Comparison of ENCODE assay signal across 21 cellular contexts in the genomic region with DNA sequence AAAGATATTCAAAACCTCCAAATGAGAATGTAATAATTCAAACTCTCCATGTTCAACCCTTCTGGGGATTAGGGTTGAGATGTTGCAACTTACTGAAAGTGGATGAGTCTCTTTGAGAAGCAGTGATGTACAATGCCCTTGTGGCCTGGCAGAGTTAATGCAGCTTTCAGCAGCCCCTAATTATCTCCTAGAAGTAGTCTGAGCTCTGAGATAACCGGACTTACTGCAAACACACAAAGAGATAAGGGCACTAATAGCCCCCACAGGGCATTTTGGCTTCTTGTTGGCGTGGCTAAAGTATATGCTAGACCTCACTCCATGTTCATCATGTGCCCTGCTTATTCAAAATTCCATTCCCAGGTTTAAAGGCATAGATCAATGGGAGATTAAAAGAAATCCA.
DNase-seq lines count a peak whose midpoint lies in the region; ATAC-seq and TF ChIP-seq lines count a peak whose summit lies in the region.
"Had no signal": no experiment of that assay in that cellular context is flagged by ENCODE, and none has a peak within 500 bp of the region (broad histone marks: within the 10 kb centered on the region; RNA-seq: fewer than 3 reads in every experiment).

No MANE protein-coding gene starts in this region.

- no peak overlapping the region for H2AFZ ChIP-seq in SK-N-SH (ENCODE audit: low read depth)
- H2AFZ ChIP-seq in hepatocyte, result no peak overlapping the region

- H3K27me3 ChIP-seq in SK-N-SH (ENCODE audit: insufficient read depth) (no peaks in the 10 kb centered on the region), hepatocyte (no peaks in the 10 kb centered on the region)
- H3K27me3 ChIP-seq: colonic mucosa, uterus had no signal

- intact Hi-C loops in Right ventricle myocardium superior (cut with DNase I), result no loop called here

- H3K79me2 ChIP-seq in SK-N-SH (ENCODE audit: insufficient read depth) (no peaks in the 10 kb centered on the region), hepatocyte (no peaks in the 10 kb centered on the region)

- H3K36me3 ChIP-seq in SK-N-SH (replicated peaks in 1 of 2; ENCODE audit: control insufficient read depth in 1 of 2, insufficient read depth in 2 of 2, low read length in 1 of 2) (no peaks in the 10 kb centered on the region), hepatocyte (replicated peaks; ENCODE audit: insufficient read depth, low read depth) (no peaks in the 10 kb centered on the region)
- H3K36me3 ChIP-seq: colonic mucosa, uterus had no signal

- H3K4me3 ChIP-seq in SK-N-SH (ENCODE audit: low read depth in 2 of 2, low read length in 1 of 2), result no peak overlapping the region
- H3K4me3 ChIP-seq in hepatocyte, result no peak overlapping the region
- H3K4me3 ChIP-seq: colonic mucosa, uterus had no signal

- TF ChIP-seq CTCF in SK-N-SH (IDR thresholded peaks at IDR 0.05) (no peak), hepatocyte (IDR thresholded peaks at IDR 0.05; ENCODE audit: poor library complexity) (peak; percentile 18)

- POLR2A ChIA-PET in HEK293T (lab: Yijun Ruan, JAX), result interaction anchor here (1.0 kb wide), 1 partner anchor 675 kb away, joined by 3 read pairs; no protein-coding TSS in a partner anchor
- POLR2A ChIA-PET in SK-N-SH (lab: Yijun Ruan, JAX), result no interaction called here

- no peak overlapping the region for H3K9ac ChIP-seq in SK-N-SH

- peak; percentile 45; the same call in 1 of the 2 replicates for TF ChIP-seq RAD21 in SK-N-SH (IDR thresholded peaks at IDR 0.05; ENCODE audit: low read length)

- H3K9me3 ChIP-seq in SK-N-SH (no peaks in the 10 kb centered on the region), hepatocyte (ENCODE audit: low read depth) (no peaks in the 10 kb centered on the region)
- H3K9me3 ChIP-seq: colonic mucosa had no signal

- CTCF ChIA-PET in HEK293T (lab: Yijun Ruan, JAX), result no interaction called here
- CTCF ChIA-PET in SK-N-SH (lab: Yijun Ruan, JAX), result interaction anchor here (0.6 to 1.5 kb wide), 9 partner anchors 9 to 105 kb away, joined by 3 to 4 read pairs (median 3); no protein-coding TSS in a partner anchor

- peaks cover 0 to 4% of the 10 kb centered on the region in 2 experiments; a peak in 2 of 4 replicates for H3K4me1 ChIP-seq in SK-N-SH (ENCODE audit: control insufficient read depth in 1 of 2, insufficient read depth in 2 of 2, low read depth in 1 of 2, low read length in 1 of 2)
- H3K4me1 ChIP-seq in hepatocyte (ENCODE audit: insufficient read depth), result no peaks in the 10 kb centered on the region
- H3K4me1 ChIP-seq: colonic mucosa, uterus had no signal

- H3K4me2 ChIP-seq in SK-N-SH (no peak overlapping the region), hepatocyte (no peak overlapping the region)

- H4K20me1 ChIP-seq in SK-N-SH (ENCODE audit: insufficient read depth), result no peaks in the 10 kb centered on the region
- H4K20me1 ChIP-seq in hepatocyte (ENCODE audit: insufficient read depth, poor library complexity, severe bottlenecking), result no peaks in the 10 kb centered on the region

- no peak for ATAC-seq in Right ventricle myocardium superior (ENCODE audit: poor library complexity)
- no peak for ATAC-seq in HG03442 (IDR thresholded peaks at IDR 0.05; ENCODE audit: unreplicated experiment)
- ATAC-seq: activated CD4-positive, alpha-beta T cell treated with anti-CD3 and anti-CD28 coated beads for 36 hours; CD8-positive, alpha-beta T cell; naive thymus-derived CD8-positive, alpha-beta T cell had no signal

- H3K27ac ChIP-seq in SK-N-SH (ENCODE audit: low read depth in 2 of 2, low read length in 1 of 2) (peak overlapping the region in 1 of 2 experiments; percentile 60; a peak in 2 of 4 replicates), hepatocyte (no peak overlapping the region)
- H3K27ac ChIP-seq: colonic mucosa, epithelial cell of prostate, uterus had no signal

- peak in 1 of 2 experiments; percentile 88; a peak in 2 of 4 replicates for TF ChIP-seq EP300 in SK-N-SH (IDR thresholded peaks at IDR 0.05; ENCODE audit: borderline replicate concordance in 1 of 2, low read depth in 1 of 2, low read length in 1 of 2)

- 6% methylated on average over 2 of the region's 2 CpGs for WGBS in SK-N-SH (ENCODE audit: low lambda C conversion rate)
- WGBS in hepatocyte (ENCODE audit: low lambda C conversion rate, missing lambda C conversion rate), result 10% methylated on average over 2 of the region's 2 CpGs

- H3K9me2 ChIP-seq in SK-N-SH (no peaks in the 10 kb centered on the region), hepatocyte (replicated peaks; ENCODE audit: insufficient read depth) (no peaks in the 10 kb centered on the region)

- H3F3A ChIP-seq in SK-N-SH (replicated peaks; ENCODE audit: insufficient read depth), result no peaks in the 10 kb centered on the region

- DNase-seq in A172 (ENCODE audit: low spot score) (peak; percentile 5), HEK293T (ENCODE audit: extremely low spot score) (peak; percentile 50), SK-N-SH (peak; percentile 62), hepatocyte (ENCODE audit: low spot score) (peak; percentile 33), NCI-H1092 (lab: John Stamatoyannopoulos, UW) (no peak), Right ventricle myocardium superior (no peak)
- no peak for DNase-seq in activated CD4-positive, CD25-positive, alpha-beta regulatory T cell (lab: John Stamatoyannopoulos, UW)
- DNase-seq: ACHN; activated CD4-positive, alpha-beta T cell treated with anti-CD3 and anti-CD28 coated beads for 36 hours; activated CD8-positive, alpha-beta memory T cell treated with anti-CD3 and anti-CD28 coated beads, Interleukin-2, amount 50 U/mL, for 4 hours; activated naive CD4-positive, alpha-beta T cell treated with anti-CD3 and anti-CD28 coated beads for 36 hours; CD8-positive, alpha-beta T cell; colonic mucosa; mammary epithelial cell; naive thymus-derived CD8-positive, alpha-beta T cell; NCI-H187; NCI-H526; stimulated activated CD4-positive, alpha-beta T cell treated with anti-CD3 and anti-CD28 coated beads, Interleukin-15, amount 100 ng/mL, for 24 hours; uterus had no signal

TF ChIP-seq in HEK293T, 16 proteins besides CTCF, POLR2A, EP300 and RAD21:
- no peak for TF ChIP-seq L3MBTL2 (conservative IDR thresholded peaks at IDR 0.05)
- no peak for TF ChIP-seq SUZ12 (IDR thresholded peaks at IDR 0.05)
- no peak for TF ChIP-seq HDGF (IDR thresholded peaks at IDR 0.05; ENCODE audit: borderline replicate concordance)
- TF ChIP-seq ELF4 (IDR thresholded peaks at IDR 0.05), result no peak
- TF ChIP-seq LEF1 (IDR thresholded peaks at IDR 0.05; ENCODE audit: borderline replicate concordance), result no peak
- TF ChIP-seq CTBP1 (IDR thresholded peaks at IDR 0.05; ENCODE audit: borderline replicate concordance), result no peak
- TF ChIP-seq SP1 (IDR thresholded peaks at IDR 0.05), result no peak
- no peak for TF ChIP-seq FOXK2 (IDR thresholded peaks at IDR 0.05)
- TF ChIP-seq NFRKB (IDR thresholded peaks at IDR 0.05), result no peak
- TF ChIP-seq ZNF384 (IDR thresholded peaks at IDR 0.05), result no peak
- TF ChIP-seq BHLHE40 (IDR thresholded peaks at IDR 0.05; ENCODE audit: borderline replicate concordance), result no peak
- no peak for TF ChIP-seq FOXM1 (IDR thresholded peaks at IDR 0.05; ENCODE audit: borderline replicate concordance)
- TF ChIP-seq ARNT (IDR thresholded peaks at IDR 0.05), result no peak
- TF ChIP-seq FOXA1 (IDR thresholded peaks at IDR 0.05), result no peak
TF ChIP-seq in HEK293T: peak in this region for 0.

TF ChIP-seq in SK-N-SH, 30 proteins besides CTCF, POLR2A, EP300 and RAD21 (continues in another document):
- TF ChIP-seq, protein P1, sequence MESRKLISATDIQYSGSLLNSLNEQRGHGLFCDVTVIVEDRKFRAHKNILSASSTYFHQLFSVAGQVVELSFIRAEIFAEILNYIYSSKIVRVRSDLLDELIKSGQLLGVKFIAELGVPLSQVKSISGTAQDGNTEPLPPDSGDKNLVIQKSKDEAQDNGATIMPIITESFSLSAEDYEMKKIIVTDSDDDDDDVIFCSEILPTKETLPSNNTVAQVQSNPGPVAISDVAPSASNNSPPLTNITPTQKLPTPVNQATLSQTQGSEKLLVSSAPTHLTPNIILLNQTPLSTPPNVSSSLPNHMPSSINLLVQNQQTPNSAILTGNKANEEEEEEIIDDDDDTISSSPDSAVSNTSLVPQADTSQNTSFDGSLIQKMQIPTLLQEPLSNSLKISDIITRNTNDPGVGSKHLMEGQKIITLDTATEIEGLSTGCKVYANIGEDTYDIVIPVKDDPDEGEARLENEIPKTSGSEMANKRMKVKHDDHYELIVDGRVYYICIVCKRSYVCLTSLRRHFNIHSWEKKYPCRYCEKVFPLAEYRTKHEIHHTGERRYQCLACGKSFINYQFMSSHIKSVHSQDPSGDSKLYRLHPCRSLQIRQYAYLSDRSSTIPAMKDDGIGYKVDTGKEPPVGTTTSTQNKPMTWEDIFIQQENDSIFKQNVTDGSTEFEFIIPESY (IDR thresholded peaks at IDR 0.05; ENCODE audit: borderline replicate concordance, low read depth), result no peak
- TF ChIP-seq TAF1 (IDR thresholded peaks at IDR 0.05; ENCODE audit: borderline replicate concordance, low read depth, low read length) (no peak), RCOR1 (IDR thresholded peaks at IDR 0.05; ENCODE audit: low read length) (peak; percentile 86; the same call in 1 of the 2 replicates), NFIC (IDR thresholded peaks at IDR 0.05; ENCODE audit: borderline replicate concordance) (no peak), SIN3A (IDR thresholded peaks at IDR 0.05; ENCODE audit: borderline replicate concordance, low read depth, low read length) (no peak), FOXM1 (IDR thresholded peaks at IDR 0.05; ENCODE audit: low read depth) (no peak), MEF2A (IDR thresholded peaks at IDR 0.05; ENCODE audit: borderline replicate concordance, low read depth) (no peak), SMC3 (IDR thresholded peaks at IDR 0.05; ENCODE audit: low read depth, low read length) (no peak)
- TF ChIP-seq, protein P2, sequence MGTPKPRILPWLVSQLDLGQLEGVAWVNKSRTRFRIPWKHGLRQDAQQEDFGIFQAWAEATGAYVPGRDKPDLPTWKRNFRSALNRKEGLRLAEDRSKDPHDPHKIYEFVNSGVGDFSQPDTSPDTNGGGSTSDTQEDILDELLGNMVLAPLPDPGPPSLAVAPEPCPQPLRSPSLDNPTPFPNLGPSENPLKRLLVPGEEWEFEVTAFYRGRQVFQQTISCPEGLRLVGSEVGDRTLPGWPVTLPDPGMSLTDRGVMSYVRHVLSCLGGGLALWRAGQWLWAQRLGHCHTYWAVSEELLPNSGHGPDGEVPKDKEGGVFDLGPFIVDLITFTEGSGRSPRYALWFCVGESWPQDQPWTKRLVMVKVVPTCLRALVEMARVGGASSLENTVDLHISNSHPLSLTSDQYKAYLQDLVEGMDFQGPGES (IDR thresholded peaks at IDR 0.05; ENCODE audit: low read depth, low read length), result no peak

Comparison
In these comparisons a context has a peak if more than half of its experiments do, and no peak if none do; other contexts are left out.
1. DNase-seq: peak in A172 (single experiment), HEK293T (single experiment), SK-N-SH (single experiment) and hepatocyte (single experiment); none in NCI-H1092 (single experiment), Right ventricle myocardium superior (single experiment) and activated CD4-positive, CD25-positive, alpha-beta regulatory T cell (0 of 4).